In genomic region chr6:169890049-169890448, GRCh38 we compare ENCODE assay signal across 20 cellular contexts.
DNase-seq lines count a peak whose midpoint lies in the region; ATAC-seq and TF ChIP-seq lines count a peak whose summit lies in the region.
"Had no signal": no experiment of that assay in that cellular context is flagged by ENCODE, and none has a peak within 500 bp of the region (broad histone marks: within the 10 kb centered on the region; RNA-seq: fewer than 3 reads in every experiment).

No MANE protein-coding gene starts in this region.

- H3K9me3 ChIP-seq in SK-N-SH = no peaks in the 10 kb centered on the region
- H3K9me3 ChIP-seq in upper lobe of left lung = no peaks in the 10 kb centered on the region
- H3K9me3 ChIP-seq: HAP-1, MG63, Peyer's patch had no signal

- TF ChIP-seq EP300 in SK-N-SH (IDR thresholded peaks at IDR 0.05; ENCODE audit: borderline replicate concordance in 1 of 2, low read depth in 1 of 2, low read length in 1 of 2) (no peak), upper lobe of left lung (IDR thresholded peaks at IDR 0.05) (no peak)

- 10% methylated on average over 10 of the region's 12 CpGs for WGBS in SK-N-SH (ENCODE audit: low lambda C conversion rate)
- 46 to 48% methylated on average over 7 to 12 of the region's 12 CpGs for WGBS in upper lobe of left lung, 2 donors

- no peak for ATAC-seq in upper lobe of left lung (ENCODE audit: low FRiP score in 2 of 2)
- ATAC-seq: Right ventricle myocardium inferior, T-cell had no signal

- 0 out of 2 replicates have a peak, but pooled peaks have one; percentile 17 for TF ChIP-seq RAD21 in SK-N-SH (IDR thresholded peaks at IDR 0.05; ENCODE audit: low read length)

- no peak for TF ChIP-seq POLR2A in upper lobe of left lung (IDR thresholded peaks at IDR 0.05)

- no peak overlapping the region for H3K9ac ChIP-seq in SK-N-SH

- H2AFZ ChIP-seq in SK-N-SH (ENCODE audit: low read depth) = no peak overlapping the region

- H3K27ac ChIP-seq in SK-N-SH (ENCODE audit: low read depth in 2 of 2, low read length in 1 of 2) (no peak overlapping the region), upper lobe of left lung (no peak overlapping the region)
- H3K27ac ChIP-seq: Peyer's patch had no signal

- DNase-seq in NCI-H1417 (lab: John Stamatoyannopoulos, UW) (peak in 2 of 3 experiments; percentile 40 to 73), NCI-H1417 treated with DMSO at 0.1 percent for 48 hours (lab: John Stamatoyannopoulos, UW) (no peak), DMS53 (lab: John Stamatoyannopoulos, UW) (peak; percentile 31), SK-N-SH (peak; percentile 69), mesenteric fat pad (ENCODE audit: low spot score) (peak; percentile 55), NCI-H1436 treated with DMSO at 0.1 percent for 48 hours (lab: John Stamatoyannopoulos, UW) (no peak), upper lobe of left lung (no peak)
- DNase-seq in activated CD4-positive, alpha-beta T cell treated with anti-CD3 and anti-CD28 coated beads for 48 hours = no peak
- DNase-seq: 8988T, DMS 273 treated with DMSO at 0.1 percent for 48 hours, GDM1, Karpas-422, MG63, NCI-H1048, NCI-H2029, NCI-H446, T-cell had no signal

- CTCF ChIA-PET in SK-N-SH (lab: Yijun Ruan, JAX) = interaction anchor here (0.6 to 2.0 kb wide), 2 partner anchors 8 to 59 kb away, joined by 3 to 4 read pairs; no protein-coding TSS in a partner anchor

- H4K20me1 ChIP-seq in SK-N-SH (ENCODE audit: insufficient read depth) = no peaks in the 10 kb centered on the region

- no peaks in the 10 kb centered on the region for H3K79me2 ChIP-seq in SK-N-SH (ENCODE audit: insufficient read depth)

- POLR2A ChIA-PET in SK-N-SH (lab: Yijun Ruan, JAX) = interaction anchor here (0.6 kb wide), 1 partner anchor 51 kb away, joined by 3 read pairs; no protein-coding TSS in a partner anchor

- H3K4me2 ChIP-seq in SK-N-SH = no peak overlapping the region

- H3K27me3 ChIP-seq in SK-N-SH (ENCODE audit: insufficient read depth) (no peaks in the 10 kb centered on the region), upper lobe of left lung (no peaks in the 10 kb centered on the region)
- H3K27me3 ChIP-seq: MG63, Peyer's patch had no signal

- TF ChIP-seq CTCF in SK-N-SH (IDR thresholded peaks at IDR 0.05) (no peak), upper lobe of left lung (IDR thresholded peaks at IDR 0.05) (no peak)

- no peaks in the 10 kb centered on the region for H3K9me2 ChIP-seq in SK-N-SH

- H3K4me3 ChIP-seq in SK-N-SH (ENCODE audit: low read depth in 2 of 2, low read length in 1 of 2) (no peak overlapping the region), upper lobe of left lung (no peak overlapping the region)
- H3K4me3 ChIP-seq: HAP-1, MG63, Peyer's patch had no signal

- H3K4me1 ChIP-seq in SK-N-SH (ENCODE audit: control insufficient read depth in 1 of 2, insufficient read depth in 2 of 2, low read depth in 1 of 2, low read length in 1 of 2) (peaks cover 0 to 11% of the 10 kb centered on the region in 2 experiments; a peak in 1 of 4 replicates), upper lobe of left lung (peaks cover 0 to 4% (median 3%) of the 10 kb centered on the region in 4 donors)
- H3K4me1 ChIP-seq: HAP-1, Peyer's patch had no signal

- H3K36me3 ChIP-seq in SK-N-SH (replicated peaks in 1 of 2; ENCODE audit: control insufficient read depth in 1 of 2, insufficient read depth in 2 of 2, low read length in 1 of 2) = no peaks in the 10 kb centered on the region
- H3K36me3 ChIP-seq in upper lobe of left lung = no peaks in the 10 kb centered on the region
- H3K36me3 ChIP-seq: HAP-1, MG63, Peyer's patch had no signal

- H3F3A ChIP-seq in SK-N-SH (replicated peaks; ENCODE audit: insufficient read depth) = no peaks in the 10 kb centered on the region

TF ChIP-seq in SK-N-SH, 30 proteins besides CTCF, POLR2A, EP300 and RAD21:
- TF ChIP-seq, protein P1, sequence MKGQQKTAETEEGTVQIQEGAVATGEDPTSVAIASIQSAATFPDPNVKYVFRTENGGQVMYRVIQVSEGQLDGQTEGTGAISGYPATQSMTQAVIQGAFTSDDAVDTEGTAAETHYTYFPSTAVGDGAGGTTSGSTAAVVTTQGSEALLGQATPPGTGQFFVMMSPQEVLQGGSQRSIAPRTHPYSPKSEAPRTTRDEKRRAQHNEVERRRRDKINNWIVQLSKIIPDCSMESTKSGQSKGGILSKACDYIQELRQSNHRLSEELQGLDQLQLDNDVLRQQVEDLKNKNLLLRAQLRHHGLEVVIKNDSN (IDR thresholded peaks at IDR 0.05; ENCODE audit: borderline replicate concordance, low read depth) = no peak
- TF ChIP-seq TCF12 (IDR thresholded peaks at IDR 0.05) (no peak), MXI1 (IDR thresholded peaks at IDR 0.05; ENCODE audit: low read depth, low read length) (peak; percentile 53; the same call in 1 of the 2 replicates), FOSL2 (IDR thresholded peaks at IDR 0.05; ENCODE audit: borderline replicate concordance, low read depth) (no peak), RXRA (IDR thresholded peaks at IDR 0.05; ENCODE audit: borderline replicate concordance, low read depth) (no peak), FOXM1 (IDR thresholded peaks at IDR 0.05; ENCODE audit: low read depth) (no peak), TAF1 (IDR thresholded peaks at IDR 0.05; ENCODE audit: borderline replicate concordance, low read depth, low read length) (no peak), SMC3 (IDR thresholded peaks at IDR 0.05; ENCODE audit: low read depth, low read length) (no peak)

Comparison
In these comparisons a context has a peak if more than half of its experiments do, and no peak if none do; other contexts are left out.
1. DNase-seq: peak in NCI-H1417 (2 of 3), DMS53 (single experiment), SK-N-SH (single experiment) and mesenteric fat pad (single experiment); none in NCI-H1417 treated with DMSO at 0.1 percent for 48 hours (single experiment), activated CD4-positive, alpha-beta T cell treated with anti-CD3 and anti-CD28 coated beads for 48 hours (single experiment), NCI-H1436 treated with DMSO at 0.1 percent for 48 hours (single experiment) and upper lobe of left lung (0 of 2).